ENCODE assay signal across 1 cellular context in genomic region chr19:3479177-3479818, GRCh38.
TF ChIP-seq lines count a peak whose summit lies in the region.

No MANE protein-coding gene starts in this region.

TF ChIP-seq in IMR-90, 13 proteins besides CTCF, POLR2A, EP300 and RAD21:
- no peak for TF ChIP-seq CEBPB (IDR thresholded peaks at IDR 0.05; ENCODE audit: low read depth, low read length)
